18 cellular contexts compared by ENCODE assay signal in the genomic region with DNA sequence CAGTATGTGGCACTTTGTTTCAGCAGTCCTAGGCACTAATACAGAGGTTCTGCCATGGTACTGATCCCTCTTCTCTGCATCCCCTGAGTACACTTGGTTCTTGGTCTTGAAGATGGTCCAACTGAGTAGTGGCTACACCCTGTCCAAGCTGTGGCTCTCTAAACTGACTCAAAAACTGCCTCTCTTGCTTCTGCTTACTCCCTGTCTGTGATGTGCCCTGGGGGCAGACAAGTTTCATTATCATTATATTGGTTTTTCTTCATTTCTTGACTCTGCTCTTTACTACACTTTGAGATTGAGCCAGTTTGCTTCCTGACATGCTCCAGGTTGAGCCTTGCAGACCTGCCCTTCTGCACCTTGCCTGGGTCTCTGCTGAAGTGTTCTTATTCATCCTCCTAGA. TPM values are rescaled to one million over a fixed set of nuclear protein-coding genes. Genes with fewer than 3 reads are reported as not detected.
DNase-seq lines count a peak whose midpoint lies in the region; ATAC-seq lines count a peak whose summit lies in the region.
"Had no signal": no experiment of that assay in that cellular context is flagged by ENCODE, and none has a peak within 500 bp of the region (broad histone marks: within the 10 kb centered on the region; RNA-seq: fewer than 3 reads in every experiment).

No MANE protein-coding gene starts in this region.

- no peak overlapping the region for H3K9ac ChIP-seq in GM23248

- peak; percentile 56 for ATAC-seq in GM19351 (IDR thresholded peaks at IDR 0.05; ENCODE audit: unreplicated experiment)
- peak; percentile 53 for ATAC-seq in HG03280 (IDR thresholded peaks at IDR 0.05; ENCODE audit: unreplicated experiment)
- ATAC-seq: activated naive CD4-positive, alpha-beta T cell treated with anti-CD3 and anti-CD28 coated beads, Interleukin-2, amount 50 U/mL, for 72 hours; CD8-positive, alpha-beta T cell; Panc1 had no signal

- H3K4me2 ChIP-seq in GM23248 (ENCODE audit: unreplicated experiment): no peak overlapping the region

- H3K9me3 ChIP-seq in GM23248 (ENCODE audit: low read depth): no peaks in the 10 kb centered on the region
- H3K9me3 ChIP-seq: uterus had no signal

- H3F3A ChIP-seq in GM23248 (ENCODE audit: insufficient read depth): no peaks in the 10 kb centered on the region

- H3K4me1 ChIP-seq in GM23248 (ENCODE audit: insufficient read depth): no peaks in the 10 kb centered on the region
- H3K4me1 ChIP-seq: uterus had no signal

- H3K9me2 ChIP-seq in GM23248 (ENCODE audit: insufficient read depth): no peaks in the 10 kb centered on the region

- H3K79me2 ChIP-seq in GM23248 (ENCODE audit: insufficient read depth): no peaks in the 10 kb centered on the region

- no peak overlapping the region for H3K27ac ChIP-seq in GM23248
- H3K27ac ChIP-seq: uterus had no signal

- H3K4me3 ChIP-seq in GM23248: no peak overlapping the region
- H3K4me3 ChIP-seq: uterus had no signal

- H3K36me3 ChIP-seq in GM23248 (ENCODE audit: low read depth): no peaks in the 10 kb centered on the region
- H3K36me3 ChIP-seq: uterus had no signal

- peaks cover 45% of the 10 kb centered on the region for H3K27me3 ChIP-seq in GM23248 (replicated peaks; ENCODE audit: insufficient read depth)
- H3K27me3 ChIP-seq: uterus had no signal

- in situ Hi-C loops in GM23248 (cut with MboI): no loop called here

- H4K20me1 ChIP-seq in GM23248 (ENCODE audit: insufficient read depth): no peaks in the 10 kb centered on the region

- DNase-seq in ELR (ENCODE audit: low read depth): peak; percentile 39
- DNase-seq in RPMI7951 (ENCODE audit: low read depth): peak; percentile 69
- DNase-seq in T-helper 2 cell: no peak
- DNase-seq in GM23248: no peak
- no peak for DNase-seq in stimulated activated CD8-positive, alpha-beta memory T cell treated with anti-CD3 and anti-CD28 coated beads, Interleukin-4, amount 100 ng/mL, for 48 hours
- no peak for DNase-seq in HCEC 1CT
- DNase-seq: activated CD4-positive, alpha-beta T cell treated with anti-CD3 and anti-CD28 coated beads, Interleukin-2, amount 10 ng/mL, durations not matched to agents 24 days and 14 days; CD8-positive, alpha-beta T cell; cortex of kidney; DMS79 treated with DMSO at 0.1 percent for 48 hours; H7; NCI-H1092 treated with DMSO at 0.1 percent for 48 hours; NCI-H526 treated with DMSO at 0.1 percent for 48 hours; uterus had no signal

- H2AFZ ChIP-seq in GM23248: no peak overlapping the region

RNA-seq across cellular contexts. Expression of a gene that starts 18.9 kb away (rescaled TPM):
- total RNA-seq in RPMI7951 (2014; rRNA removed; shearing (Covaris generic)): 8.6 and 10.5 TPM in 2 replicates
- total RNA-seq in GM23248 (2014; rRNA removed; shearing (Covaris generic)): not detected in 2 replicates
- 0.56 and 1.9 TPM in 2 replicates for polyA plus RNA-seq in GM23248 (2016; fragmentation: Nextera tagmentation; extraction: Ambion mirVana)
- total RNA-seq: activated CD4-positive, alpha-beta T cell treated with anti-CD3 and anti-CD28 coated beads, Interleukin-2, amount 10 ng/mL, durations not matched to agents 24 days and 14 days; CD8-positive, alpha-beta T cell had no signal

Comparison
In these comparisons a context has a peak if more than half of its experiments do, and no peak if none do; other contexts are left out.
1. DNase-seq: peak in ELR (single experiment) and RPMI7951 (single experiment); none in T-helper 2 cell (0 of 5), GM23248 (single experiment), stimulated activated CD8-positive, alpha-beta memory T cell treated with anti-CD3 and anti-CD28 coated beads, Interleukin-4, amount 100 ng/mL, for 48 hours (single experiment) and HCEC 1CT (single experiment).